Comparison of ENCODE assay signal across 10 cellular contexts in genomic region chr1:89451011-89451410, GRCh38.
DNase-seq lines count a peak whose midpoint lies in the region; ATAC-seq and TF ChIP-seq lines count a peak whose summit lies in the region.
"Had no signal": no experiment of that assay in that cellular context is flagged by ENCODE, and none has a peak within 500 bp of the region (broad histone marks: within the 10 kb centered on the region; RNA-seq: fewer than 3 reads in every experiment).

No MANE protein-coding gene starts in this region.

- H3K36me3 ChIP-seq in aorta (ENCODE audit: control insufficient read depth in 1 of 2, insufficient read depth in 2 of 2, low read length in 1 of 2), result no peaks in the 10 kb centered on the region
- H3K36me3 ChIP-seq: upper lobe of right lung had no signal

- TF ChIP-seq CTCF in GM10266 (IDR thresholded peaks at IDR 0.05; ENCODE audit: control insufficient read depth, insufficient read depth, low read depth, missing control alignments) (no peak), fibroblast of pulmonary artery (IDR thresholded peaks at IDR 0.05; ENCODE audit: low read length, missing control alignments) (no peak)

- H3K4me3 ChIP-seq in fibroblast of pulmonary artery (replicated peaks; ENCODE audit: low read depth, low read length), result no peak overlapping the region
- H3K4me3 ChIP-seq in aorta (ENCODE audit: low read length in 2 of 2), result no peak overlapping the region
- H3K4me3 ChIP-seq: upper lobe of right lung had no signal

- 65 to 70% methylated on average over 2 of the region's 2 CpGs for WGBS in aorta, 2 donors

- intact Hi-C loops in aorta (cut with DNase I), result loop anchor here in 1 of 2 donors (10.0 kb wide), 1 partner anchor 366 kb away; no protein-coding TSS in a partner anchor

- peak; percentile 30 for DNase-seq in GM10266 (ENCODE audit: extremely low spot score)
- peak; percentile 20 for DNase-seq in SW480 (ENCODE audit: low spot score)
- DNase-seq in fibroblast of pulmonary artery (ENCODE audit: low read depth), result peak; percentile 17
- no peak for DNase-seq in aorta
- DNase-seq in occipital lobe (lab: John Stamatoyannopoulos, UW), result no peak
- no peak for DNase-seq in NCI-H2196 (lab: John Stamatoyannopoulos, UW; ENCODE audit: unreplicated experiment)
- no peak for DNase-seq in mesenteric fat pad (ENCODE audit: low spot score)
- DNase-seq: NCI-H1436, upper lobe of right lung had no signal

- H3K27me3 ChIP-seq in aorta (ENCODE audit: control insufficient read depth in 1 of 2, insufficient read depth in 2 of 2, low read length in 1 of 2), result no peaks in the 10 kb centered on the region
- H3K27me3 ChIP-seq: upper lobe of right lung had no signal

- no peak overlapping the region for H3K27ac ChIP-seq in aorta (ENCODE audit: low read depth in 1 of 2, low read length in 2 of 2)
- H3K27ac ChIP-seq: upper lobe of right lung had no signal

- H3K9me3 ChIP-seq in aorta (ENCODE audit: control insufficient read depth, low read length), result no peaks in the 10 kb centered on the region
- H3K9me3 ChIP-seq: upper lobe of right lung had no signal

- ATAC-seq in GM21381 (IDR thresholded peaks at IDR 0.05; ENCODE audit: unreplicated experiment), result peak; percentile 49
- no peak for ATAC-seq in aorta (ENCODE audit: low FRiP score)
- ATAC-seq: upper lobe of right lung had no signal

- H3K4me1 ChIP-seq in aorta (ENCODE audit: control insufficient read depth in 1 of 2, insufficient read depth in 2 of 2, low read length in 2 of 2), result no peaks in the 10 kb centered on the region
- H3K4me1 ChIP-seq: upper lobe of right lung had no signal

Comparison
In these comparisons a context has a peak if more than half of its experiments do, and no peak if none do; other contexts are left out.
1. DNase-seq: peak in GM10266 (single experiment), SW480 (single experiment) and fibroblast of pulmonary artery (single experiment); none in aorta (0 of 2), occipital lobe (single experiment), NCI-H2196 (single experiment) and mesenteric fat pad (single experiment).